17 cellular contexts compared by ENCODE assay signal in the genomic region with DNA sequence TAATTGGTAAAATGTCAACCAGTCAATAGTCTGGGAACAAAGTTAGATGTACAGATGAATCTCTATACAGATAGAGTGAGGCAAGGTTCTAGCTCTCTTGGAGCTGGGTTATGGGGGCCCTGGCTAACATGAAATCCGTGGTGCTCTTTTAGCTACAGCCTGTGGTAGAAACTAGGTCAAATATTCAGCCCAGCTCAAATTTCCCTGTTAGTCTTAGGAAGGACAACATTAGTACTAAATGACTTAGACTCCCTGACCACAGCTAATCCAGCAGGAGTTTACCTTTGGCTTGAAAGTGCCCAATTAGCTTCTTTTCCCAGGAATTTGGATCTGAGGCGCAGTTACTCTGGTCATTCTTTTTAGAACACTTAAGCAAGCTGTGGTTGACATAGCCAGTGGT.
A peak's percentile ranks its signal among the peaks of the same experiment; 100 is the strongest.
DNase-seq lines count a peak whose midpoint lies in the region; ATAC-seq, FAIRE-seq and TF ChIP-seq lines count a peak whose summit lies in the region.
"Had no signal": no experiment of that assay in that cellular context is flagged by ENCODE, and none has a peak within 500 bp of the region (broad histone marks: within the 10 kb centered on the region; RNA-seq: fewer than 3 reads in every experiment).

No MANE protein-coding gene starts in this region.

- H4K20me1 ChIP-seq in PC-3 (ENCODE audit: low read length): no peaks in the 10 kb centered on the region
- H4K20me1 ChIP-seq: BLaER1 had no signal

- no peak for TF ChIP-seq POLR2A in GM12892 (IDR thresholded peaks at IDR 0.05; ENCODE audit: low read depth, low read length)

- peak; percentile 1 for DNase-seq in NCI-H82 (lab: John Stamatoyannopoulos, UW)
- no peak for DNase-seq in NCI-H82 treated with DMSO at 0.1 percent for 48 hours (lab: John Stamatoyannopoulos, UW; ENCODE audit: unreplicated experiment)
- peak; percentile 2 for DNase-seq in PC-3
- peak; percentile 11 for DNase-seq in myocyte (ENCODE audit: low read depth)
- DNase-seq in GM12892 (ENCODE audit: insufficient read length): no peak
- no peak for DNase-seq in LoVo (ENCODE audit: low spot score)
- DNase-seq: 8988T; AML-193; Caco-2; CD8-positive, alpha-beta memory T cell; DND-41; GDM1; IMR-90 had no signal

- no peaks in the 10 kb centered on the region for H3K4me1 ChIP-seq in PC-3 (ENCODE audit: insufficient read depth, low read length)
- H3K4me1 ChIP-seq: BLaER1, Caco-2 had no signal

- H3K4me3 ChIP-seq in PC-3 (ENCODE audit: low read length): no peak overlapping the region
- H3K4me3 ChIP-seq: BLaER1 had no signal

- intact Hi-C loops in PC-3 (cut with micrococcal nuclease): no loop called here

- TF ChIP-seq CTCF in PC-3 (conservative IDR thresholded peaks at IDR 0.05; ENCODE audit: low read depth, low read length): no peak

- BruUV-seq in PC-3 (replicated peaks; lab: Mats Ljungman, UMichigan): no TSS peak

- POLR2A ChIA-PET in PC-3 (lab: Charles Lee; ENCODE audit: unreplicated experiment): interaction anchor here (0.7 kb wide), 1 partner anchor 499 kb away, joined by 5 read pairs; no protein-coding TSS in a partner anchor

- CTCF ChIA-PET in PC-3 (lab: Charles Lee): no interaction called here

- no peak overlapping the region for H3K4me2 ChIP-seq in PC-3 (ENCODE audit: low read length)
- H3K4me2 ChIP-seq: BLaER1 had no signal

- H3F3A ChIP-seq in PC-3 (ENCODE audit: low read length, unreplicated experiment): no peaks in the 10 kb centered on the region

- no peak overlapping the region for H2AFZ ChIP-seq in PC-3 (ENCODE audit: low read length)

- H3K79me2 ChIP-seq in PC-3 (ENCODE audit: low read length): no peaks in the 10 kb centered on the region

- H3K27me3 ChIP-seq in PC-3 (ENCODE audit: low read length): no peaks in the 10 kb centered on the region
- H3K27me3 ChIP-seq: BLaER1 had no signal

- no peak overlapping the region for H3K27ac ChIP-seq in PC-3 (ENCODE audit: low read length)
- H3K27ac ChIP-seq: BLaER1 had no signal

- no peaks in the 10 kb centered on the region for H3K9me2 ChIP-seq in PC-3 (replicated peaks; ENCODE audit: low read length)

- ATAC-seq in PC-3: no peak
- no peak for ATAC-seq in GM19023 (IDR thresholded peaks at IDR 0.05; ENCODE audit: unreplicated experiment)
- ATAC-seq: HCT116 had no signal

- no peaks in the 10 kb centered on the region for H3K9me3 ChIP-seq in PC-3 (ENCODE audit: low read length)
- H3K9me3 ChIP-seq: BLaER1, Caco-2 had no signal

- no peaks in the 10 kb centered on the region for H3K36me3 ChIP-seq in PC-3 (ENCODE audit: low read depth, low read length)
- H3K36me3 ChIP-seq: BLaER1 had no signal

- FAIRE-seq in GM12892 (lab: Jason Lieb, UNC): no peak
- FAIRE-seq: H54 had no signal

- no peak overlapping the region for H3K9ac ChIP-seq in PC-3 (ENCODE audit: low read length)
- H3K9ac ChIP-seq: BLaER1 had no signal

Comparison
In these comparisons a context has a peak if more than half of its experiments do, and no peak if none do; other contexts are left out.
1. DNase-seq: peak in NCI-H82 (single experiment), PC-3 (single experiment) and myocyte (single experiment); none in NCI-H82 treated with DMSO at 0.1 percent for 48 hours (single experiment), GM12892 (single experiment) and LoVo (single experiment).